Comparison of ENCODE assay signal across 8 cellular contexts in the genomic region with DNA sequence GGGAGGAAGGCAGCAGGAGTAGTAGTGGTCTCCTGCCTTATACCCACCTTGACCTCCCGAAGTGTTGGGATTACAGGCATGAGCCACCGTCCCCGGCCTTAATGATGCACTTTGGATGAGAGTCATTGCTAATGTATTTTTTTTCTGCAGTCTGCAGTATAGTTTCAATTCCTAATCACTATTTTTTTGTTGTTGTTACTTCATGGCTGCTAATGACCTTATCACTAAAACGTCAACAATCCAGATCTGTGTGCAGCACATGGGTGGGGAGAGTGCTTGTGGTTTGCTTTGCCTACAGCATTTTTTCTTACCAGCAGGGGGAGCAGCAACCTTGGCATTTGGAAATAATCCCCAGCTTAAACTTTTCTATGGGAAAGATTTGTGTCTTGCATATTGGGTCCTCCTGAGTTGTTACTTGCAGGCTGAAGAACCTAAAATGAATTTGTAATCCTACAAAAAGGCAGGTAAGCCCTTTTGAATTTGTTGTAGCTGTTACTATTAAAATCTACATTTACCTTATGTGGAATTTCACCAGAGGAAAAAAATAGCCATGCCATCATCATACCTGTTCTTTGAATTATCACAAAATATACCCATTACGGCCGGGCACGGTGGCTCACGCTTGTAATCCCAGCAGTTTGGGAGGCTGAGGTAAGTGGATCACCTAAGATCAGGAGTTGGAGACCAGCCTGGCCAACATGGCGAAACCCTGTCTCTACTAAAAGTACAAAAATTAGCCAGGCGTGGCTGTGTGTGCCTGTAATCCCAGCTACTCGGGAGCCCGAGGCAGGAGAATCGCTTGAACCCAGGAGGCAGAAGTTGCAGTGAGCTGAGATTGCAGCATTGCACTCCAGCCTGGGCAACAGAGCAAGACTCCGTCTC. TPM values are rescaled to one million over a fixed set of nuclear protein-coding genes. Genes with fewer than 3 reads are reported as not detected.
DNase-seq lines count a peak whose midpoint lies in the region; ATAC-seq and TF ChIP-seq lines count a peak whose summit lies in the region.

No MANE protein-coding gene starts in this region.

- H3K9me3 ChIP-seq in Peyer's patch (no peaks in the 10 kb centered on the region), tibial artery (no peaks in the 10 kb centered on the region)

- DNase-seq in HT-29 (ENCODE audit: low spot score) (peak; percentile 80), Peyer's patch (peak in 2 of 3 donors; percentile 77 to 90), activated T-helper 1 cell treated with Interleukin-2 at 50 U/mL for 16 hours (ENCODE audit: low read depth) (peak; percentile 60), fibroblast of the aortic adventitia (ENCODE audit: low read depth) (peak; percentile 79), nucleus accumbens (lab: John Stamatoyannopoulos, UW) (peak in 43 of 56 donors; percentile 1 to 80 (median 31)), tibial artery (peak in 1 of 2 donors; percentile 63)

- H3K27me3 ChIP-seq in Peyer's patch, result no peaks in the 10 kb centered on the region
- no peaks in the 10 kb centered on the region for H3K27me3 ChIP-seq in tibial artery

- H3K27ac ChIP-seq in C4-2B, result no peak overlapping the region
- no peak overlapping the region for H3K27ac ChIP-seq in Peyer's patch
- H3K27ac ChIP-seq in tibial artery, result peak overlapping the region in 1 of 2 donors; percentile 11

- TF ChIP-seq CTCF in C4-2B (conservative IDR thresholded peaks at IDR 0.05), result peak; percentile 93
- peak; percentile 77 to 89 (median 84) for TF ChIP-seq CTCF in Peyer's patch (IDR thresholded peaks at IDR 0.05)
- TF ChIP-seq CTCF in fibroblast of the aortic adventitia (IDR thresholded peaks at IDR 0.05; ENCODE audit: insufficient read depth, low read length), result peak; percentile 95
- peak; percentile 83 to 87 for TF ChIP-seq CTCF in tibial artery (IDR thresholded peaks at IDR 0.05)

- no peak for TF ChIP-seq POLR2A in Peyer's patch (IDR thresholded peaks at IDR 0.05)

- no peaks in the 10 kb centered on the region for H3K4me1 ChIP-seq in Peyer's patch
- peaks cover 0 to 15% (median 3%) of the 10 kb centered on the region in 4 donors for H3K4me1 ChIP-seq in tibial artery

- no peak overlapping the region for H3K4me3 ChIP-seq in Peyer's patch
- H3K4me3 ChIP-seq in fibroblast of the aortic adventitia (ENCODE audit: low read depth, low read length), result no peak overlapping the region
- peak overlapping the region in 1 of 2 donors; percentile 2 for H3K4me3 ChIP-seq in tibial artery

- ATAC-seq in GM19328 (IDR thresholded peaks at IDR 0.05; ENCODE audit: unreplicated experiment), result peak; percentile 72

- H3K36me3 ChIP-seq in Peyer's patch (no peaks in the 10 kb centered on the region), tibial artery (no peaks in the 10 kb centered on the region)

- intact Hi-C loops in tibial artery (cut with DNase I; ENCODE audit: low total_unique reads), result no loop called here

RNA-seq across cellular contexts. Expression of a gene that starts 6.3 kb away (rescaled TPM):
- total RNA-seq in HT-29 (2014; rRNA removed; shearing (Covaris generic)), result 3.6 and 4.5 TPM in 2 replicates
- 10 to 100 TPM in 1 of 4 donors, 1 to 10 TPM in 3; 6.7 to 12.4 (median 7.3) TPM for total RNA-seq in Peyer's patch
- total RNA-seq in fibroblast of the aortic adventitia (ENCODE audit: low replicate concordance), result 11.1 and 15.4 TPM in 2 replicates

RNA-seq across cellular contexts. Expression of a gene that starts 17.1 kb away (rescaled TPM):
- total RNA-seq in HT-29 (2014; rRNA removed; shearing (Covaris generic)), result not detected in 2 replicates
- total RNA-seq in Peyer's patch (not detected), fibroblast of the aortic adventitia (ENCODE audit: low replicate concordance) (not detected in 2 replicates)

RNA-seq across cellular contexts. Expression of a gene that starts 31.7 kb away (rescaled TPM):
- total RNA-seq in HT-29 (2014; rRNA removed; shearing (Covaris generic)), result not detected in 2 replicates
- 10 to 100 TPM in 1 of 4 donors, 1 to 10 TPM in 3; 6.7 to 16.5 (median 6.9) TPM for total RNA-seq in Peyer's patch
- not detected in 2 replicates for total RNA-seq in fibroblast of the aortic adventitia (ENCODE audit: low replicate concordance)

RNA-seq across cellular contexts. Expression of a gene that starts 40.1 kb away (rescaled TPM):
- total RNA-seq in HT-29 (2014; rRNA removed; shearing (Covaris generic)), result not detected in 2 replicates
- total RNA-seq in Peyer's patch (1 to 10 TPM in 2 of 4 donors, under 1 TPM in 2; 0.38 to 9.9 (median 3.8) TPM), fibroblast of the aortic adventitia (ENCODE audit: low replicate concordance) (0.36 TPM in 1 of 2 replicates, not detected in the other)
